In the genomic region with DNA sequence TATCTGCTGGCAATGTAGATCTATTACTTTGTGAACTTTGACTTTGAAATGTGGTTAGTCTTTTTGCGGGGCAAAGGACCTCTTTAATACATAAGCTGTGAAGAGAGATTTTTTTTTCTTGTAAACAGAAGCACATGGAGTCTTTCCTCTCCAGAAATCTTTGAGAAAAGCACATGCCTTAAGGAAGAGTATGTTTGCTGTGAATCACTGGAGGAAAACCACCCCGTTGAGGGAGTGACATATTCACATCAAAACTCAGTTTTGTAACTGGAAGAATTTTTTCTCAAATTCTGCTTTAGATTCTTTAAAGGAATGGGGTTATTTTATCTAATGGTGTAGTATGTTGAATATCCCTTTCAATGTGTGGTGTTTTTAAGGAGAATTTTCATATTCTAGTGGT, we compare ENCODE assay signal across 20 cellular contexts. TPM values are rescaled to one million over a fixed set of nuclear protein-coding genes. Genes with fewer than 3 reads are reported as not detected.
DNase-seq lines count a peak whose midpoint lies in the region; ATAC-seq, FAIRE-seq and TF ChIP-seq lines count a peak whose summit lies in the region.
"Had no signal": no experiment of that assay in that cellular context is flagged by ENCODE, and none has a peak within 500 bp of the region (broad histone marks: within the 10 kb centered on the region; RNA-seq: fewer than 3 reads in every experiment).

No MANE protein-coding gene starts in this region.

- no peak overlapping the region for H3K9ac ChIP-seq in parathyroid adenoma
- H3K9ac ChIP-seq: BLaER1 had no signal

- no peaks in the 10 kb centered on the region for H3K36me3 Mint-ChIP-seq in GM23338 (ENCODE audit: low read depth)
- H3K36me3 Mint-ChIP-seq in type B pancreatic cell: no peaks in the 10 kb centered on the region
- H3K36me3 Mint-ChIP-seq in activated CD4-positive, alpha-beta T cell treated with anti-CD3 and anti-CD28 coated beads, Interleukin-2, amount 10 ng/mL, durations not matched to agents 7 days and 5 days (ENCODE audit: low read depth): peaks cover 3% of the 10 kb centered on the region
- H3K36me3 Mint-ChIP-seq: CD4-positive, alpha-beta memory T cell; IgD-negative memory B cell had no signal

- H2AFZ ChIP-seq in GM23338: no peak overlapping the region
- H2AFZ ChIP-seq in parathyroid adenoma: no peak overlapping the region

- H3K79me2 ChIP-seq in GM23338 (replicated peaks; ENCODE audit: insufficient read depth) (no peaks in the 10 kb centered on the region), parathyroid adenoma (peaks cover 5% of the 10 kb centered on the region)

- ATAC-seq in GM23338 (no peak), HG03175 (IDR thresholded peaks at IDR 0.05; ENCODE audit: unreplicated experiment) (no peak)

- H3K4me3 Mint-ChIP-seq in GM23338 (no peak overlapping the region), type B pancreatic cell (peak overlapping the region; percentile 11)
- no peak overlapping the region for H3K4me3 Mint-ChIP-seq in activated CD4-positive, alpha-beta T cell treated with anti-CD3 and anti-CD28 coated beads, Interleukin-2, amount 10 ng/mL, durations not matched to agents 7 days and 5 days
- H3K4me3 Mint-ChIP-seq: CD4-positive, alpha-beta memory T cell had no signal

- H4K20me1 ChIP-seq in GM23338 (replicated peaks; ENCODE audit: insufficient read depth): peaks cover 33% of the 10 kb centered on the region
- H4K20me1 ChIP-seq: BLaER1 had no signal

- H3K27me3 ChIP-seq in GM23338 (ENCODE audit: insufficient read depth) (peaks cover 100% of the 10 kb centered on the region), bronchial epithelial cell (ENCODE audit: control insufficient read depth, insufficient read depth, low read length) (peaks cover 31% of the 10 kb centered on the region), parathyroid adenoma (ENCODE audit: control insufficient read depth, insufficient read depth, low read length) (no peaks in the 10 kb centered on the region)

- CTCF ChIA-PET in activated CD4-positive, alpha-beta T cell treated with anti-CD3 and anti-CD28 coated beads, Interleukin-2, amount 10 ng/mL, durations not matched to agents 7 days and 5 days (lab: Charles Lee): interaction anchor here (1.0 to 1.1 kb wide), 2 partner anchors 9 to 18 kb away, joined by 3 read pairs; no protein-coding TSS in a partner anchor

- H3K4me2 ChIP-seq in GM23338: no peak overlapping the region
- H3K4me2 ChIP-seq in parathyroid adenoma (ENCODE audit: low read length): peak overlapping the region; percentile 91
- H3K4me2 ChIP-seq: BLaER1 had no signal

- H3K36me3 ChIP-seq in GM23338 (ENCODE audit: insufficient read depth) (no peaks in the 10 kb centered on the region), bronchial epithelial cell (ENCODE audit: control insufficient read depth, insufficient read depth, low read length) (no peaks in the 10 kb centered on the region), parathyroid adenoma (ENCODE audit: control insufficient read depth, insufficient read depth, low read length) (no peaks in the 10 kb centered on the region)
- H3K36me3 ChIP-seq: BLaER1, HAP-1 had no signal

- DNase-seq in GM23338 (ENCODE audit: low spot score) (no peak), bronchial epithelial cell (ENCODE audit: low read depth) (peak; percentile 40), type B pancreatic cell (ENCODE audit: extremely low spot score, unreplicated experiment) (no peak), DMS153 (lab: John Stamatoyannopoulos, UW) (no peak)
- no peak for DNase-seq in activated CD4-positive, alpha-beta T cell treated with anti-CD3 and anti-CD28 coated beads, Interleukin-2, amount 10 ng/mL, durations not matched to agents 7 days and 5 days
- DNase-seq: 8988T; CD4-positive, alpha-beta memory T cell; DMS79 treated with DMSO at 0.1 percent for 48 hours; GF-D8 had no signal

- peaks cover 30% of the 10 kb centered on the region for H3K4me1 ChIP-seq in GM23338 (ENCODE audit: insufficient read depth)
- peaks cover 20% of the 10 kb centered on the region for H3K4me1 ChIP-seq in parathyroid adenoma
- H3K4me1 ChIP-seq: BLaER1, HAP-1 had no signal

- FAIRE-seq in bronchial epithelial cell (lab: Jason Lieb, UNC): no peak

- TF ChIP-seq CTCF in GM23338 (conservative IDR thresholded peaks at IDR 0.05; ENCODE audit: low read depth in 2 of 2) (no peak), bronchial epithelial cell (IDR thresholded peaks at IDR 0.05; ENCODE audit: insufficient read depth, low read length, severe bottlenecking) (no peak), parathyroid adenoma (IDR thresholded peaks at IDR 0.05) (no peak), type B pancreatic cell (conservative IDR thresholded peaks at IDR 0.05) (no peak)

- H3K27ac ChIP-seq in GM23338 (ENCODE audit: low read depth): no peak overlapping the region
- H3K27ac ChIP-seq in parathyroid adenoma: peak overlapping the region; percentile 97
- H3K27ac ChIP-seq: BLaER1, HL-60 had no signal

- H3K4me1 Mint-ChIP-seq in GM23338: peaks cover 37% of the 10 kb centered on the region
- peaks cover 8% of the 10 kb centered on the region for H3K4me1 Mint-ChIP-seq in type B pancreatic cell (ENCODE audit: unreplicated experiment)
- H3K4me1 Mint-ChIP-seq in activated CD4-positive, alpha-beta T cell treated with anti-CD3 and anti-CD28 coated beads, Interleukin-2, amount 10 ng/mL, durations not matched to agents 7 days and 5 days: peaks cover 3% of the 10 kb centered on the region

- no peaks in the 10 kb centered on the region for H3K9me2 ChIP-seq in GM23338 (ENCODE audit: insufficient read depth)

- no peak overlapping the region for H3K4me3 ChIP-seq in GM23338
- no peak overlapping the region for H3K4me3 ChIP-seq in bronchial epithelial cell (ENCODE audit: low read depth, low read length)
- peak overlapping the region; percentile 83 for H3K4me3 ChIP-seq in parathyroid adenoma (ENCODE audit: low read depth, low read length)
- H3K4me3 ChIP-seq: BLaER1, HAP-1 had no signal

- H3F3A ChIP-seq in GM23338 (replicated peaks; ENCODE audit: low read depth): peaks cover 10% of the 10 kb centered on the region

- H3K27ac Mint-ChIP-seq in GM23338: no peak overlapping the region
- H3K27ac Mint-ChIP-seq in type B pancreatic cell: no peak overlapping the region
- no peak overlapping the region for H3K27ac Mint-ChIP-seq in activated CD4-positive, alpha-beta T cell treated with anti-CD3 and anti-CD28 coated beads, Interleukin-2, amount 10 ng/mL, durations not matched to agents 7 days and 5 days
- H3K27ac Mint-ChIP-seq: CD14-positive monocyte; CD4-positive, alpha-beta memory T cell had no signal

- H3K9me3 ChIP-seq in parathyroid adenoma (ENCODE audit: control insufficient read depth, low read length): no peaks in the 10 kb centered on the region
- H3K9me3 ChIP-seq: HAP-1 had no signal

- H3K9me3 Mint-ChIP-seq in GM23338: no peaks in the 10 kb centered on the region; the same call in 2 of the 3 replicates
- H3K9me3 Mint-ChIP-seq in type B pancreatic cell: no peaks in the 10 kb centered on the region
- no peaks in the 10 kb centered on the region for H3K9me3 Mint-ChIP-seq in activated CD4-positive, alpha-beta T cell treated with anti-CD3 and anti-CD28 coated beads, Interleukin-2, amount 10 ng/mL, durations not matched to agents 7 days and 5 days
- H3K9me3 Mint-ChIP-seq: CD4-positive, alpha-beta memory T cell; IgD-negative memory B cell had no signal

- POLR2A ChIA-PET in activated CD4-positive, alpha-beta T cell treated with anti-CD3 and anti-CD28 coated beads, Interleukin-2, amount 10 ng/mL, durations not matched to agents 7 days and 5 days (lab: Charles Lee): no interaction called here

- H3K27me3 Mint-ChIP-seq in GM23338 (ENCODE audit: insufficient read depth, low read depth, poor library complexity) (peaks cover 87% of the 10 kb centered on the region), type B pancreatic cell (peaks cover 90% of the 10 kb centered on the region)
- H3K27me3 Mint-ChIP-seq in activated CD4-positive, alpha-beta T cell treated with anti-CD3 and anti-CD28 coated beads, Interleukin-2, amount 10 ng/mL, durations not matched to agents 7 days and 5 days: peaks cover 79% of the 10 kb centered on the region

TF ChIP-seq in GM23338, 12 proteins besides CTCF, POLR2A, EP300 and RAD21:
- TF ChIP-seq EZH2 (IDR thresholded peaks at IDR 0.05; ENCODE audit: low read depth, unreplicated experiment) (peak; percentile 54), EZH2phosphoT487 (IDR thresholded peaks at IDR 0.05; ENCODE audit: unreplicated experiment) (no peak)
TF ChIP-seq in GM23338: peak in this region for 1.

RNA-seq across cellular contexts. Expression of gene DMRT3, which starts 3.5 kb away (rescaled TPM):
- total RNA-seq in GM23338 (2014; rRNA removed; shearing (Covaris generic)): not detected in 2 replicates
- not detected in 2 replicates for polyA plus RNA-seq in GM23338 (2016; fragmentation: Nextera tagmentation; extraction: Ambion mirVana)
- total RNA-seq in bronchial epithelial cell: not detected in 2 replicates
- 0.74 and 0.80 TPM in 2 replicates for total RNA-seq in type B pancreatic cell (ENCODE audit: low replicate concordance)
- not detected for total RNA-seq in activated CD4-positive, alpha-beta T cell treated with anti-CD3 and anti-CD28 coated beads, Interleukin-2, amount 10 ng/mL, durations not matched to agents 7 days and 5 days
- total RNA-seq: A673; CD4-positive, alpha-beta memory T cell; H4; HT1080 had no signal
- polyA plus RNA-seq: AG04450; CD14-positive monocyte; CD4-positive, alpha-beta memory T cell; IgD-negative memory B cell had no signal
